In genomic region chr6:19837511-19838441, GRCh38 we compare ENCODE assay signal across 8 cellular contexts. TPM values are rescaled to one million over a fixed set of nuclear protein-coding genes. Genes with fewer than 3 reads are reported as not detected.
DNase-seq lines count a peak whose midpoint lies in the region; ATAC-seq and TF ChIP-seq lines count a peak whose summit lies in the region.

No MANE protein-coding gene starts in this region.

- no peaks in the 10 kb centered on the region for H3K27me3 Mint-ChIP-seq in Calu3 (ENCODE audit: unreplicated experiment)
- H3K27me3 Mint-ChIP-seq in nephron progenitor cell (ENCODE audit: low read depth, poor library complexity) = peaks cover 5% of the 10 kb centered on the region
- peaks cover 43% of the 10 kb centered on the region for H3K27me3 Mint-ChIP-seq in activated CD4-positive, alpha-beta memory T cell treated with anti-CD3 and anti-CD28 coated beads for 36 hours

- POLR2A ChIA-PET in activated CD4-positive, alpha-beta memory T cell treated with anti-CD3 and anti-CD28 coated beads for 36 hours (lab: Charles Lee) = no interaction called here

- H3K36me3 Mint-ChIP-seq in Calu3 (ENCODE audit: insufficient read depth, unreplicated experiment) (peaks cover 29% of the 10 kb centered on the region), nephron progenitor cell (ENCODE audit: low read depth) (peaks cover 21% of the 10 kb centered on the region)
- peaks cover 4% of the 10 kb centered on the region for H3K36me3 Mint-ChIP-seq in activated CD4-positive, alpha-beta memory T cell treated with anti-CD3 and anti-CD28 coated beads for 36 hours

- DNase-seq in Calu3 = peak; percentile 69
- DNase-seq in NCI-H510A (lab: John Stamatoyannopoulos, UW) = peak; percentile 40
- peak; percentile 30 for DNase-seq in fibroblast of gingiva (ENCODE audit: low read depth)
- DNase-seq in nephron progenitor cell = peak; percentile 62
- DNase-seq in activated CD4-positive, alpha-beta memory T cell treated with anti-CD3 and anti-CD28 coated beads for 36 hours = no peak
- no peak for DNase-seq in activated gamma-delta T cell treated with Interleukin-2 at 50 U/mL for 16 hours

- ATAC-seq in HG02973 (IDR thresholded peaks at IDR 0.05; ENCODE audit: unreplicated experiment) = no peak
- ATAC-seq in activated CD4-positive, CD25-positive, alpha-beta regulatory T cell treated with anti-CD3 and anti-CD28 coated beads, Interleukin-2, amount 50 U/mL, for 24 hours = no peak

- H3K4me3 Mint-ChIP-seq in Calu3 (ENCODE audit: low read depth, unreplicated experiment) (peak overlapping the region; percentile 74), nephron progenitor cell (peak overlapping the region; percentile 94)
- H3K4me3 Mint-ChIP-seq in activated CD4-positive, alpha-beta memory T cell treated with anti-CD3 and anti-CD28 coated beads for 36 hours = no peak overlapping the region

- H3K4me1 Mint-ChIP-seq in Calu3 (ENCODE audit: low read depth, unreplicated experiment) (peaks cover 26% of the 10 kb centered on the region), nephron progenitor cell (peaks cover 67% of the 10 kb centered on the region)
- H3K4me1 Mint-ChIP-seq in activated CD4-positive, alpha-beta memory T cell treated with anti-CD3 and anti-CD28 coated beads for 36 hours (ENCODE audit: low read depth) = peaks cover 5% of the 10 kb centered on the region

- TF ChIP-seq CTCF in Calu3 (IDR thresholded peaks at IDR 0.05; ENCODE audit: unreplicated experiment) (no peak), nephron progenitor cell (IDR thresholded peaks at IDR 0.05) (no peak)

- no TSS peak for BruUV-seq in Calu3 (replicated peaks; lab: Mats Ljungman, UMichigan)

- no peaks in the 10 kb centered on the region for H3K9me3 Mint-ChIP-seq in Calu3 (ENCODE audit: low read depth, unreplicated experiment)
- no peaks in the 10 kb centered on the region for H3K9me3 Mint-ChIP-seq in nephron progenitor cell
- H3K9me3 Mint-ChIP-seq in activated CD4-positive, alpha-beta memory T cell treated with anti-CD3 and anti-CD28 coated beads for 36 hours = no peaks in the 10 kb centered on the region

- peak overlapping the region; percentile 86 for H3K27ac Mint-ChIP-seq in Calu3 (ENCODE audit: unreplicated experiment)
- H3K27ac Mint-ChIP-seq in nephron progenitor cell = peak overlapping the region; percentile 98
- no peak overlapping the region for H3K27ac Mint-ChIP-seq in activated CD4-positive, alpha-beta memory T cell treated with anti-CD3 and anti-CD28 coated beads for 36 hours

- intact Hi-C loops in Calu3 (cut with micrococcal nuclease; ENCODE audit: unreplicated experiment) = loop anchor here (10.0 kb wide), 1 partner anchor 703 kb away; no protein-coding TSS in a partner anchor
- intact Hi-C loops in activated CD4-positive, alpha-beta memory T cell treated with anti-CD3 and anti-CD28 coated beads for 36 hours (cut with micrococcal nuclease) = no loop called here

- CTCF ChIA-PET in Calu3 (lab: Charles Lee) = no interaction called here
- CTCF ChIA-PET in activated CD4-positive, alpha-beta memory T cell treated with anti-CD3 and anti-CD28 coated beads for 36 hours (lab: Charles Lee) = no interaction called here

RNA-seq across cellular contexts. Expression of gene ID4, which starts 0.6 kb away (rescaled TPM):
- 1.7 and 1.8 TPM in 2 replicates for total RNA-seq in Calu3 (2022)
- not detected for total RNA-seq in activated CD4-positive, alpha-beta memory T cell treated with anti-CD3 and anti-CD28 coated beads for 36 hours

Comparison
In these comparisons a context has a peak if more than half of its experiments do, and no peak if none do; other contexts are left out.
1. DNase-seq: peak in Calu3 (single experiment), NCI-H510A (single experiment), fibroblast of gingiva (single experiment) and nephron progenitor cell (single experiment); none in activated CD4-positive, alpha-beta memory T cell treated with anti-CD3 and anti-CD28 coated beads for 36 hours (single experiment) and activated gamma-delta T cell treated with Interleukin-2 at 50 U/mL for 16 hours (single experiment).